In genomic region chr1:216576246-216576645, GRCh38 we compare ENCODE assay signal across 24 cellular contexts.
"Had no signal": no experiment of that assay in that cellular context is flagged by ENCODE, and none has a peak within 500 bp of the region (broad histone marks: within the 10 kb centered on the region; RNA-seq: fewer than 3 reads in every experiment).

No MANE protein-coding gene starts in this region.

- H3K4me1 ChIP-seq: colonic mucosa, thyroid gland had no signal

- H3K4me1 Mint-ChIP-seq: activated CD4-positive, alpha-beta T cell treated with anti-CD3 and anti-CD28 coated beads, Interleukin-2, amount 10 ng/mL, durations not matched to agents 24 days and 14 days; activated naive CD4-positive, alpha-beta T cell treated with anti-CD3 and anti-CD28 coated beads, Interleukin-2, amount 10 ng/mL, durations not matched to agents 7 days and 5 days; activated naive CD8-positive, alpha-beta T cell treated with anti-CD3 and anti-CD28 coated beads, Interleukin-2, amount 50 U/mL, for 24 hours; immature natural killer cell; memory B cell; naive B cell had no signal

- DNase-seq: activated CD4-positive, alpha-beta T cell treated with anti-CD3 and anti-CD28 coated beads, Interleukin-2, amount 10 ng/mL, durations not matched to agents 24 days and 14 days; activated CD8-positive, alpha-beta memory T cell treated with anti-CD3 and anti-CD28 coated beads, Interleukin-2, amount 50 U/mL, for 4 hours; activated effector memory CD4-positive, alpha-beta T cell treated with Interleukin-2 at 50 U/mL for 16 hours; activated naive CD4-positive, alpha-beta T cell treated with anti-CD3 and anti-CD28 coated beads, Interleukin-2, amount 10 ng/mL, durations not matched to agents 7 days and 5 days; activated naive CD8-positive, alpha-beta T cell treated with anti-CD3 and anti-CD28 coated beads, Interleukin-2, amount 50 U/mL, for 24 hours; activated T-cell treated with anti-CD3 and anti-CD28 coated beads, Interleukin-2, amount 50 U/mL, for 4 hours; anterior cingulate cortex; brain microvascular endothelial cell; central memory CD4-positive, alpha-beta T cell; colonic mucosa; immature natural killer cell; left ventricle myocardium superior; mucosa of descending colon; naive B cell; stimulated activated CD4-positive, alpha-beta T cell treated with anti-CD3 and anti-CD28 coated beads, Interleukin-12 subunit alpha, Interleukin-12 subunit beta, amount 100 ng/mL, for 4 hours; stimulated activated CD4-positive, alpha-beta T cell treated with anti-CD3 and anti-CD28 coated beads, Interleukin-1b, Interleukin-23, amount 100 ng/mL, for 48 hours; stimulated activated CD8-positive, alpha-beta memory T cell treated with anti-CD3 and anti-CD28 coated beads, Interleukin-4, amount 100 ng/mL, for 48 hours; stimulated activated naive CD4-positive, alpha-beta T cell; thyroid gland had no signal

- H3K4me3 ChIP-seq: colonic mucosa, mucosa of descending colon, right atrium auricular region, thyroid gland had no signal

- H3K27ac Mint-ChIP-seq: activated CD4-positive, alpha-beta T cell treated with anti-CD3 and anti-CD28 coated beads, Interleukin-2, amount 10 ng/mL, durations not matched to agents 24 days and 14 days; activated naive CD4-positive, alpha-beta T cell treated with anti-CD3 and anti-CD28 coated beads, Interleukin-2, amount 10 ng/mL, durations not matched to agents 7 days and 5 days; activated naive CD8-positive, alpha-beta T cell treated with anti-CD3 and anti-CD28 coated beads, Interleukin-2, amount 50 U/mL, for 24 hours; immature natural killer cell; memory B cell; naive B cell; progenitor cell of endocrine pancreas had no signal

- FAIRE-seq: endometrium had no signal

- H3K4me3 Mint-ChIP-seq: activated CD4-positive, alpha-beta T cell treated with anti-CD3 and anti-CD28 coated beads, Interleukin-2, amount 10 ng/mL, durations not matched to agents 24 days and 14 days; activated naive CD4-positive, alpha-beta T cell treated with anti-CD3 and anti-CD28 coated beads, Interleukin-2, amount 10 ng/mL, durations not matched to agents 7 days and 5 days; activated naive CD8-positive, alpha-beta T cell treated with anti-CD3 and anti-CD28 coated beads, Interleukin-2, amount 50 U/mL, for 24 hours; activated T-cell treated with anti-CD3 and anti-CD28 coated beads, Interleukin-2, amount 50 U/mL, for 4 hours; immature natural killer cell; memory B cell; naive B cell; neural crest cell had no signal

- H3K27me3 ChIP-seq: brain microvascular endothelial cell, colonic mucosa, right atrium auricular region, thyroid gland had no signal

- H3K9me3 ChIP-seq: colonic mucosa, mucosa of descending colon, right atrium auricular region, thyroid gland had no signal

- H3K36me3 ChIP-seq: brain microvascular endothelial cell, colonic mucosa, right atrium auricular region, thyroid gland had no signal

- H3K36me3 Mint-ChIP-seq: activated naive CD4-positive, alpha-beta T cell treated with anti-CD3 and anti-CD28 coated beads, Interleukin-2, amount 10 ng/mL, durations not matched to agents 7 days and 5 days; immature natural killer cell; memory B cell; naive B cell had no signal

- H3K27me3 Mint-ChIP-seq: activated CD4-positive, alpha-beta T cell treated with anti-CD3 and anti-CD28 coated beads, Interleukin-2, amount 10 ng/mL, durations not matched to agents 24 days and 14 days; activated naive CD4-positive, alpha-beta T cell treated with anti-CD3 and anti-CD28 coated beads, Interleukin-2, amount 10 ng/mL, durations not matched to agents 7 days and 5 days; activated naive CD8-positive, alpha-beta T cell treated with anti-CD3 and anti-CD28 coated beads, Interleukin-2, amount 50 U/mL, for 24 hours; naive B cell; progenitor cell of endocrine pancreas had no signal

- H3K9me3 Mint-ChIP-seq: memory B cell, neural crest cell had no signal
